In genomic region chr17:80270836-80271235, GRCh38 we compare ENCODE assay signal across 8 cellular contexts. TPM values are rescaled to one million over a fixed set of nuclear protein-coding genes. Genes with fewer than 3 reads are reported as not detected.
DNase-seq lines count a peak whose midpoint lies in the region; ATAC-seq and TF ChIP-seq lines count a peak whose summit lies in the region.

No MANE protein-coding gene starts in this region.

- no peak for TF ChIP-seq POLR2A in esophagus muscularis mucosa (IDR thresholded peaks at IDR 0.05; ENCODE audit: low read depth)

- ATAC-seq in central memory CD8-positive, alpha-beta T cell (replicated peaks; ENCODE audit: extremely low read depth, poor library complexity, severe bottlenecking), result peak; percentile 69
- no peak for ATAC-seq in GM19452 (IDR thresholded peaks at IDR 0.05; ENCODE audit: unreplicated experiment)

- peaks cover 38% of the 10 kb centered on the region for H3K4me1 Mint-ChIP-seq in central memory CD8-positive, alpha-beta T cell
- H3K4me1 Mint-ChIP-seq in progenitor cell of endocrine pancreas (ENCODE audit: low read depth), result no peaks in the 10 kb centered on the region

- DNase-seq in H7 (peak; percentile 98), SK-MEL-5 (ENCODE audit: low read depth, low spot score) (peak; percentile 90), progenitor cell of endocrine pancreas (ENCODE audit: low spot score, unreplicated experiment) (peak; percentile 39), esophagus muscularis mucosa (ENCODE audit: extremely low spot score) (no peak), Ammon's horn (ENCODE audit: low spot score) (no peak), T1000 (lab: John Stamatoyannopoulos, UW) (no peak)
- no peak for DNase-seq in central memory CD8-positive, alpha-beta T cell (ENCODE audit: low spot score in 2 of 2)

- H3K27me3 Mint-ChIP-seq in central memory CD8-positive, alpha-beta T cell, result no peaks in the 10 kb centered on the region
- no peaks in the 10 kb centered on the region for H3K27me3 Mint-ChIP-seq in progenitor cell of endocrine pancreas

- TF ChIP-seq EP300 in esophagus muscularis mucosa (IDR thresholded peaks at IDR 0.05), result no peak

- H3K27ac Mint-ChIP-seq in central memory CD8-positive, alpha-beta T cell (ENCODE audit: low read depth), result peak overlapping the region; percentile 82
- no peak overlapping the region for H3K27ac Mint-ChIP-seq in progenitor cell of endocrine pancreas

- no peaks in the 10 kb centered on the region for H3K27me3 ChIP-seq in H7 (ENCODE audit: control insufficient read depth, insufficient read depth, low read length)
- H3K27me3 ChIP-seq in esophagus muscularis mucosa, result no peaks in the 10 kb centered on the region

- WGBS in esophagus muscularis mucosa, result 66% methylated on average over 3 of the region's 4 CpGs

- peaks cover 50% of the 10 kb centered on the region for H3K36me3 Mint-ChIP-seq in central memory CD8-positive, alpha-beta T cell (ENCODE audit: insufficient read depth)
- H3K36me3 Mint-ChIP-seq in progenitor cell of endocrine pancreas (ENCODE audit: insufficient read depth), result peaks cover 10% of the 10 kb centered on the region

- no peak overlapping the region for H3K4me3 ChIP-seq in H7 (ENCODE audit: insufficient read depth, low read depth, low read length)
- H3K4me3 ChIP-seq in esophagus muscularis mucosa, result no peak overlapping the region

- peak overlapping the region; percentile 57 for H3K4me3 Mint-ChIP-seq in central memory CD8-positive, alpha-beta T cell
- H3K4me3 Mint-ChIP-seq in progenitor cell of endocrine pancreas (ENCODE audit: low read depth), result no peak overlapping the region

- H3K36me3 ChIP-seq in H7 (replicated peaks; ENCODE audit: control insufficient read depth, insufficient read depth, low read length), result peaks cover 2% of the 10 kb centered on the region
- H3K36me3 ChIP-seq in esophagus muscularis mucosa, result peaks cover 0 to 68% (median 46%) of the 10 kb centered on the region in 4 donors

- intact Hi-C loops in esophagus muscularis mucosa (cut with DNase I), result no loop called here

- TF ChIP-seq CTCF in progenitor cell of endocrine pancreas (IDR thresholded peaks at IDR 0.05; ENCODE audit: unreplicated experiment) (no peak), esophagus muscularis mucosa (IDR thresholded peaks at IDR 0.05) (no peak)

- H3K27ac ChIP-seq in esophagus muscularis mucosa (replicated peaks in 1 of 4), result no peak overlapping the region

- peaks cover 0 to 22% (median 4%) of the 10 kb centered on the region in 4 donors for H3K4me1 ChIP-seq in esophagus muscularis mucosa

- no peaks in the 10 kb centered on the region for H3K9me3 ChIP-seq in esophagus muscularis mucosa

- no peaks in the 10 kb centered on the region for H3K9me3 Mint-ChIP-seq in central memory CD8-positive, alpha-beta T cell
- H3K9me3 Mint-ChIP-seq in progenitor cell of endocrine pancreas (ENCODE audit: low read depth), result no peaks in the 10 kb centered on the region

- in situ Hi-C loops in SK-MEL-5 (cut with HindIII; ENCODE audit: low pct_unique_long_range_greater_than_20kb, low sequenced_read_pairs), result no loop called here

RNA-seq across cellular contexts. Expression of gene RNF213, which starts 10.2 kb away (rescaled TPM):
- 29.4 and 48.8 TPM in 2 replicates for total RNA-seq in H7 (2014; rRNA removed; shearing (Covaris generic))
- 117 and 140 TPM in 2 replicates for total RNA-seq in SK-MEL-5 (2014; rRNA removed; shearing (Covaris generic))
- polyA plus RNA-seq in SK-MEL-5 (2015; cell fraction: cytosol; rRNA removed), result 109 and 149 TPM in 2 replicates
- polyA plus RNA-seq in SK-MEL-5 (2015; cell fraction: nucleus; rRNA removed), result 439 and 549 TPM in 2 replicates
- 57.6 and 61.9 TPM in 2 replicates for total RNA-seq in progenitor cell of endocrine pancreas
- total RNA-seq in esophagus muscularis mucosa, result 10 to 100 TPM; 55.8 to 85.7 (median 75.9) TPM

RNA-seq across cellular contexts. Expression of gene SLC26A11, which starts 50.6 kb away (rescaled TPM):
- 19.4 and 20.6 TPM in 2 replicates for total RNA-seq in H7 (2014; rRNA removed; shearing (Covaris generic))
- 22.1 and 23.6 TPM in 2 replicates for total RNA-seq in SK-MEL-5 (2014; rRNA removed; shearing (Covaris generic))
- polyA plus RNA-seq in SK-MEL-5 (2015; cell fraction: cytosol; rRNA removed), result 39.2 and 42.0 TPM in 2 replicates
- 154 and 187 TPM in 2 replicates for polyA plus RNA-seq in SK-MEL-5 (2015; cell fraction: nucleus; rRNA removed)
- 37.4 and 40.1 TPM in 2 replicates for total RNA-seq in progenitor cell of endocrine pancreas
- 10 to 100 TPM; 11.3 to 13.8 (median 12.7) TPM for total RNA-seq in esophagus muscularis mucosa

RNA-seq across cellular contexts. Expression of gene SGSH, which starts 50.7 kb away (rescaled TPM):
- total RNA-seq in H7 (2014; rRNA removed; shearing (Covaris generic)), result 10.2 and 12.5 TPM in 2 replicates
- total RNA-seq in SK-MEL-5 (2014; rRNA removed; shearing (Covaris generic)), result 21.5 and 30.4 TPM in 2 replicates
- polyA plus RNA-seq in SK-MEL-5 (2015; cell fraction: cytosol; rRNA removed), result 55.3 and 74.8 TPM in 2 replicates
- 227 and 283 TPM in 2 replicates for polyA plus RNA-seq in SK-MEL-5 (2015; cell fraction: nucleus; rRNA removed)
- 42.0 and 43.9 TPM in 2 replicates for total RNA-seq in progenitor cell of endocrine pancreas
- 10 to 100 TPM; 12.9 to 24.4 (median 21.3) TPM for total RNA-seq in esophagus muscularis mucosa

Comparison
In these comparisons a context has a peak if more than half of its experiments do, and no peak if none do; other contexts are left out.
1. DNase-seq: peak in H7 (single experiment), SK-MEL-5 (single experiment) and progenitor cell of endocrine pancreas (single experiment); none in central memory CD8-positive, alpha-beta T cell (0 of 2), esophagus muscularis mucosa (single experiment), Ammon's horn (single experiment) and T1000 (single experiment).